8 cellular contexts compared by ENCODE assay signal in genomic region chr11:104164028-104164520, GRCh38. TPM values are rescaled to one million over a fixed set of nuclear protein-coding genes. Genes with fewer than 3 reads are reported as not detected.
A peak's percentile ranks its signal among the peaks of the same experiment; 100 is the strongest.
DNase-seq lines count a peak whose midpoint lies in the region; ATAC-seq, FAIRE-seq and TF ChIP-seq lines count a peak whose summit lies in the region.

TSS of gene PDGFD (minus strand) at chr11:104164147.

- H3K9me3 ChIP-seq in A673 (ENCODE audit: low read depth, low read length, poor library complexity, severe bottlenecking), result no peaks in the 10 kb centered on the region
- no peaks in the 10 kb centered on the region for H3K9me3 ChIP-seq in osteoblast (ENCODE audit: low read depth, low read length)

- H2AFZ ChIP-seq in osteoblast (ENCODE audit: low read length), result peak within 1 kb of the TSS; percentile 84

- no peaks in the 10 kb centered on the region for H3K27me3 ChIP-seq in A673 (replicated peaks; ENCODE audit: insufficient read depth, low read depth, low read length, poor library complexity)
- no peaks in the 10 kb centered on the region for H3K27me3 ChIP-seq in osteoblast (ENCODE audit: insufficient read depth, low read length)

- CTCF ChIA-PET in A673 (lab: Charles Lee), result interaction anchor here (1.6 kb wide), 1 partner anchor 482 kb away, joined by 8 read pairs; no protein-coding TSS in a partner anchor

- no peak within 1 kb of the TSS for H3K27ac Mint-ChIP-seq in activated T-cell treated with anti-CD3 and anti-CD28 coated beads, Interleukin-2, amount 50 U/mL, for 24 hours

- POLR2A ChIA-PET in A673 (lab: Charles Lee; ENCODE audit: low non-redundant PET), result no interaction called here

- H3K27ac ChIP-seq in A673 (ENCODE audit: low read depth, low read length, poor library complexity, severe bottlenecking) (no peak within 1 kb of the TSS), osteoblast (ENCODE audit: low read depth, low read length) (no peak within 1 kb of the TSS)

- peak; percentile 68 for FAIRE-seq in GM18507 (lab: Jason Lieb, UNC)

- H3K36me3 Mint-ChIP-seq in activated T-cell treated with anti-CD3 and anti-CD28 coated beads, Interleukin-2, amount 50 U/mL, for 24 hours (ENCODE audit: low read depth), result no peaks in the 10 kb centered on the region

- peak; percentile 73 for DNase-seq in A673 (ENCODE audit: low spot score)
- DNase-seq in GM18507 (ENCODE audit: extremely low spot score, insufficient read length, low read depth), result peak; percentile 7
- peak; percentile 64 for DNase-seq in NCI-H345 treated with DMSO at 0.1 percent for 48 hours (lab: John Stamatoyannopoulos, UW; ENCODE audit: unreplicated experiment)
- peak; percentile 37 for DNase-seq in activated T-cell treated with anti-CD3 and anti-CD28 coated beads, Interleukin-2, amount 50 U/mL, for 24 hours
- peak; percentile 64 for DNase-seq in glomerular visceral epithelial cell (ENCODE audit: extremely low spot score)
- DNase-seq in osteoblast (ENCODE audit: insufficient read length, low spot score, missing footprints), result peak; percentile 79
- DNase-seq in superior temporal gyrus (ENCODE audit: extremely low spot score), result no peak

- BruUV-seq in A673 (replicated peaks; lab: Mats Ljungman, UMichigan), result no TSS peak

- H3K36me3 ChIP-seq in A673 (ENCODE audit: insufficient read depth, low read length, poor library complexity, severe bottlenecking), result no peaks in the 10 kb centered on the region
- H3K36me3 ChIP-seq in osteoblast (ENCODE audit: insufficient read depth, low read length), result no peaks in the 10 kb centered on the region

- peak; percentile 92 for ATAC-seq in HG02885 (IDR thresholded peaks at IDR 0.05; ENCODE audit: poor library complexity, unreplicated experiment)

- H3K4me3 ChIP-seq in A673 (ENCODE audit: low read depth, low read length, poor library complexity, severe bottlenecking) (peak within 1 kb of the TSS; percentile 58), osteoblast (ENCODE audit: insufficient read depth, low read length) (peak within 1 kb of the TSS; percentile 71)

- peak within 1 kb of the TSS; percentile 80 for H3K4me2 ChIP-seq in osteoblast (ENCODE audit: insufficient read depth, low read length)

- intact Hi-C loops in A673 (cut with micrococcal nuclease; ENCODE audit: unreplicated experiment), result no loop called here

- no peaks in the 10 kb centered on the region for H3K79me2 ChIP-seq in osteoblast (ENCODE audit: insufficient read depth, low read length)

- no peaks in the 10 kb centered on the region for H3K9me3 Mint-ChIP-seq in activated T-cell treated with anti-CD3 and anti-CD28 coated beads, Interleukin-2, amount 50 U/mL, for 24 hours

- TF ChIP-seq CTCF in A673 (conservative IDR thresholded peaks at IDR 0.05; ENCODE audit: low read depth, low read length) (peak; percentile 50), osteoblast (IDR thresholded peaks at IDR 0.05; ENCODE audit: extremely low read depth, low read depth, low read length) (no peak)

- peaks cover 10% of the 10 kb centered on the region for H3K4me1 ChIP-seq in A673 (ENCODE audit: insufficient read depth, low read length, poor library complexity, severe bottlenecking)
- H3K4me1 ChIP-seq in osteoblast (ENCODE audit: insufficient read depth, low read length), result peaks cover 5% of the 10 kb centered on the region

- peaks cover 6% of the 10 kb centered on the region for H3K4me1 Mint-ChIP-seq in activated T-cell treated with anti-CD3 and anti-CD28 coated beads, Interleukin-2, amount 50 U/mL, for 24 hours (ENCODE audit: low read depth)

- peak within 1 kb of the TSS; percentile 63 for H3K4me3 Mint-ChIP-seq in activated T-cell treated with anti-CD3 and anti-CD28 coated beads, Interleukin-2, amount 50 U/mL, for 24 hours

- no peaks in the 10 kb centered on the region for H4K20me1 ChIP-seq in osteoblast (ENCODE audit: insufficient read depth, low read length)

- H3K27me3 Mint-ChIP-seq in activated T-cell treated with anti-CD3 and anti-CD28 coated beads, Interleukin-2, amount 50 U/mL, for 24 hours, result peaks cover 41% of the 10 kb centered on the region

RNA-seq across cellular contexts. Expression of gene PDGFD, which starts in this region (rescaled TPM):
- 6.0 and 6.1 TPM in 2 replicates for total RNA-seq in A673 (2021)
- 4.7 and 15.6 TPM in 2 replicates for total RNA-seq in osteoblast
